ENCODE assay signal across 19 cellular contexts in the genomic region with DNA sequence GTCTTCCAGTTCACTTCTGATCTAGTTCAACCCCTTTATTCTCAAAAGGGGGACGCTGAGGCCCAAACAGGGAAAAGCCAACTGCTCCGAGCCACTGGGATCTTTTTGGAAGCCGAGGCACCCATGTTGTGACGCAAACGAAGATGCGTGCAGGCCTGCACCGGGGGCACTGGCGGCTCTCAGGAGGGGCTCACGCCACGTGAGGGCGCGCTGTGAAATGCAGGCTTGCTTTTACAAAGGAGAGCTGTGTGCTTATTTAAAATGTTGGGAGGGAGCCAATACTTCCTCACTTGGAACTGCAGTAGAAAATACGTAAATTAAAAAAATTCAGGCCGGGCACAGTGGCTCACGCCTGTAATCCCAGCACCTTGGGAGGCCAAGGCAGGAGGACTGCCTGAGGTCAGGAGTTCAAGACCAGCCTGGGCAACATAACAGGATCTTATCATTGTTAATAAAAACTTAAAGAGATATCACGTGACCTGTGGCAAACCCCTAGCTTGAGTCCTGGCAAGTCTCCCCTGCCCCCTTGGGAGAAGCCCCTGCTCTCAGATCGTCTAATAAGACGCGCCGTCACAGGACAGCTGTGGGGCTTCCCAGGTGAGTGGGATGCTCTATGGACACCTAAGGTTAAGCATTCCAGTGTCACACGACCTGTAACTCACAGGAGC.
"Had no signal": no experiment of that assay in that cellular context is flagged by ENCODE, and none has a peak within 500 bp of the region (broad histone marks: within the 10 kb centered on the region; RNA-seq: fewer than 3 reads in every experiment).

No MANE protein-coding gene starts in this region.

- H3K9me3 ChIP-seq: vagina had no signal

- H3K27me3 ChIP-seq: vagina had no signal

- DNase-seq: activated CD4-positive, alpha-beta T cell treated with anti-CD3 and anti-CD28 coated beads, Interleukin-2, amount 50 U/mL, for 4 hours; activated naive CD4-positive, alpha-beta T cell treated with anti-CD3 and anti-CD28 coated beads for 36 hours; activated naive CD8-positive, alpha-beta T cell treated with anti-CD3 and anti-CD28 coated beads, Interleukin-2, amount 10 ng/mL, durations not matched to agents 7 days and 5 days; activated T-cell treated with anti-CD3 and anti-CD28 coated beads, Interleukin-2, amount 50 U/mL, for 48 hours; amniotic stem cell; effector CD4-positive, alpha-beta T cell; left colon; nucleus accumbens; small intestine; stimulated activated CD4-positive, alpha-beta T cell treated with anti-CD3 and anti-CD28 coated beads, Interleukin-2, amount 100 ng/mL, for 24 hours; stimulated activated naive B cell treated with anti-CD40 and anti-IgM and Interleukin-4, amounts not matched to agents 10 μg/mL and 1 μg/mL and 100 μg/mL, for 72 hours; WERI-Rb-1 had no signal

- H3K4me3 Mint-ChIP-seq: activated naive CD4-positive, alpha-beta T cell treated with anti-CD3 and anti-CD28 coated beads for 36 hours; activated naive CD8-positive, alpha-beta T cell treated with anti-CD3 and anti-CD28 coated beads, Interleukin-2, amount 10 ng/mL, durations not matched to agents 7 days and 5 days; dendritic cell treated with granulocyte-macrophage colony-stimulating factor and Interleukin-4, amounts not matched to agents 40 ng/mL and 50 ng/mL, for 4 days; memory B cell; nephron; stimulated activated naive B cell treated with anti-CD40 and anti-IgM and Interleukin-4, amounts not matched to agents 10 μg/mL and 1 μg/mL and 100 μg/mL, for 72 hours; T-helper 1 cell treated with Interleukin-12 subunit alpha and Interleukin-12 subunit beta and Interleukin-4 antibody, amounts not matched to agents 30 μg/mL and 1 μg/mL, for 36 hours; type B pancreatic cell had no signal

- H3K4me1 Mint-ChIP-seq: activated naive CD8-positive, alpha-beta T cell treated with anti-CD3 and anti-CD28 coated beads, Interleukin-2, amount 10 ng/mL, durations not matched to agents 7 days and 5 days; memory B cell had no signal

- H3K27ac ChIP-seq: vagina, WERI-Rb-1 had no signal

- H3K9me3 Mint-ChIP-seq: activated naive CD4-positive, alpha-beta T cell treated with anti-CD3 and anti-CD28 coated beads for 36 hours; activated naive CD8-positive, alpha-beta T cell treated with anti-CD3 and anti-CD28 coated beads, Interleukin-2, amount 10 ng/mL, durations not matched to agents 7 days and 5 days; dendritic cell treated with granulocyte-macrophage colony-stimulating factor and Interleukin-4, amounts not matched to agents 40 ng/mL and 50 ng/mL, for 4 days; memory B cell; nephron; stimulated activated naive B cell treated with anti-CD40 and anti-IgM and Interleukin-4, amounts not matched to agents 10 μg/mL and 1 μg/mL and 100 μg/mL, for 72 hours; T-helper 1 cell treated with Interleukin-12 subunit alpha and Interleukin-12 subunit beta and Interleukin-4 antibody, amounts not matched to agents 30 μg/mL and 1 μg/mL, for 36 hours; type B pancreatic cell had no signal

- H3K27me3 Mint-ChIP-seq: activated naive CD8-positive, alpha-beta T cell treated with anti-CD3 and anti-CD28 coated beads, Interleukin-2, amount 10 ng/mL, durations not matched to agents 7 days and 5 days; dendritic cell treated with granulocyte-macrophage colony-stimulating factor and Interleukin-4, amounts not matched to agents 40 ng/mL and 50 ng/mL, for 4 days; memory B cell; stimulated activated naive B cell treated with anti-CD40 and anti-IgM and Interleukin-4, amounts not matched to agents 10 μg/mL and 1 μg/mL and 100 μg/mL, for 72 hours; type B pancreatic cell had no signal

- H3K4me3 ChIP-seq: vagina had no signal

- H3K36me3 Mint-ChIP-seq: activated naive CD8-positive, alpha-beta T cell treated with anti-CD3 and anti-CD28 coated beads, Interleukin-2, amount 10 ng/mL, durations not matched to agents 7 days and 5 days; memory B cell had no signal

- H3K27ac Mint-ChIP-seq: activated naive CD4-positive, alpha-beta T cell treated with anti-CD3 and anti-CD28 coated beads for 36 hours; activated naive CD8-positive, alpha-beta T cell treated with anti-CD3 and anti-CD28 coated beads, Interleukin-2, amount 10 ng/mL, durations not matched to agents 7 days and 5 days; dendritic cell treated with granulocyte-macrophage colony-stimulating factor and Interleukin-4, amounts not matched to agents 40 ng/mL and 50 ng/mL, for 4 days; memory B cell; nephron; stimulated activated naive B cell treated with anti-CD40 and anti-IgM and Interleukin-4, amounts not matched to agents 10 μg/mL and 1 μg/mL and 100 μg/mL, for 72 hours; T-helper 1 cell treated with Interleukin-12 subunit alpha and Interleukin-12 subunit beta and Interleukin-4 antibody, amounts not matched to agents 30 μg/mL and 1 μg/mL, for 36 hours; type B pancreatic cell had no signal

- ATAC-seq: left colon; sciatic nerve; stimulated activated naive B cell treated with anti-CD40 and anti-IgM and Interleukin-4, amounts not matched to agents 10 μg/mL and 1 μg/mL and 100 μg/mL, for 72 hours had no signal
